In the genomic region with DNA sequence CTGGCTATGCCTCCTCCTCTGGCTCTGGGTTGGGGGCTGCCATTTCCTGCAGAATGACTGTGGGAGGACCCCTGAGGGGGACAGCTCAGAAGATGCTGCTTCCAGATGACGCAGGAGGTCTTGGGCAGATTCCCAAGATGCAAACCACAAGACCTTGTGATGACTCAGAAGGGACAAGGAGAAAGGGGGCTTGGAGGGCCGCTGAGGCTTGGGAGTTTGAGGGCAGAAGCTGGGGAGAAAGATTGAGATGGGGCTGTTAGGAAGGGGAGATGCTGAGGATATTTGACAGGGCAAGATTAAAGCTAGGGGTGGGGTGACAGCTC, we compare ENCODE assay signal across 22 cellular contexts. TPM values are rescaled to one million over a fixed set of nuclear protein-coding genes. Genes with fewer than 3 reads are reported as not detected.
DNase-seq lines count a peak whose midpoint lies in the region; ATAC-seq, FAIRE-seq and TF ChIP-seq lines count a peak whose summit lies in the region.
"Had no signal": no experiment of that assay in that cellular context is flagged by ENCODE, and none has a peak within 500 bp of the region (broad histone marks: within the 10 kb centered on the region; RNA-seq: fewer than 3 reads in every experiment).

No MANE protein-coding gene starts in this region.

- intact Hi-C loops in vagina (cut with DNase I): no loop called here

- H3K27ac ChIP-seq in astrocyte (ENCODE audit: low read depth, low read length) (peak overlapping the region; percentile 44), vagina (peak overlapping the region; percentile 27)
- H3K27ac ChIP-seq: suprapubic skin had no signal

- H3K4me2 ChIP-seq in astrocyte (ENCODE audit: low read length): peak overlapping the region; percentile 78

- H4K20me1 ChIP-seq in astrocyte (ENCODE audit: insufficient read depth, low read length): peaks cover 36% of the 10 kb centered on the region

- H3K27me3 ChIP-seq in astrocyte (ENCODE audit: insufficient read depth, low read length): no peaks in the 10 kb centered on the region
- no peaks in the 10 kb centered on the region for H3K27me3 ChIP-seq in vagina
- H3K27me3 ChIP-seq: suprapubic skin had no signal

- no peak for FAIRE-seq in astrocyte (lab: Jason Lieb, UNC)

- H3K4me1 ChIP-seq in astrocyte (ENCODE audit: insufficient read depth, low read length) (peaks cover 32% of the 10 kb centered on the region), vagina (peaks cover 20% of the 10 kb centered on the region)

- DNase-seq in HT1080 (ENCODE audit: low read depth) (peak; percentile 83), astrocyte (ENCODE audit: low read depth) (peak; percentile 84), foreskin fibroblast (peak; percentile 51 to 76), vagina (ENCODE audit: extremely low spot score in 2 of 2) (no peak), NCI-H2081 (lab: John Stamatoyannopoulos, UW) (no peak)
- DNase-seq: activated CD8-positive, alpha-beta memory T cell treated with anti-CD3 and anti-CD28 coated beads, Interleukin-2, amount 50 U/mL, for 4 hours; activated naive CD4-positive, alpha-beta T cell treated with anti-CD3 and anti-CD28 coated beads, Interleukin-2, amount 10 ng/mL, durations not matched to agents 7 days and 5 days; CD4-positive, alpha-beta T cell; DMS79 treated with DMSO at 0.1 percent for 48 hours; effector memory CD8-positive, alpha-beta T cell; H7; NCI-H82; right cardiac atrium; RPMI8226; stimulated activated CD4-positive, alpha-beta T cell treated with anti-CD3 and anti-CD28 coated beads, Interleukin-4, amount 100 ng/mL, for 1 hour; stimulated activated CD8-positive, alpha-beta memory T cell treated with anti-CD3 and anti-CD28 coated beads, Interleukin-4, amount 100 ng/mL, for 48 hours; T-helper 1 cell had no signal

- peaks cover 3% of the 10 kb centered on the region for H3K36me3 Mint-ChIP-seq in astrocyte (ENCODE audit: low read depth, unreplicated experiment)
- H3K36me3 Mint-ChIP-seq: activated naive CD4-positive, alpha-beta T cell treated with anti-CD3 and anti-CD28 coated beads, Interleukin-2, amount 10 ng/mL, durations not matched to agents 7 days and 5 days had no signal

- peaks cover 29% of the 10 kb centered on the region for H3K4me1 Mint-ChIP-seq in astrocyte (ENCODE audit: low read depth, unreplicated experiment)

- peaks cover 64% of the 10 kb centered on the region for H3K79me2 ChIP-seq in astrocyte (ENCODE audit: insufficient read depth, low read length)

- H2AFZ ChIP-seq in astrocyte (ENCODE audit: low read depth, low read length): no peak overlapping the region

- no peaks in the 10 kb centered on the region for H3K9me3 ChIP-seq in astrocyte (ENCODE audit: insufficient read depth, low read depth, low read length)
- H3K9me3 ChIP-seq in vagina: no peaks in the 10 kb centered on the region
- H3K9me3 ChIP-seq: suprapubic skin had no signal

- H3K9me3 Mint-ChIP-seq in astrocyte (ENCODE audit: unreplicated experiment): no peaks in the 10 kb centered on the region
- H3K9me3 Mint-ChIP-seq: activated naive CD4-positive, alpha-beta T cell treated with anti-CD3 and anti-CD28 coated beads, Interleukin-2, amount 10 ng/mL, durations not matched to agents 7 days and 5 days; CD4-positive, alpha-beta T cell; central memory CD8-positive, alpha-beta T cell; effector memory CD8-positive, alpha-beta T cell; neural crest cell had no signal

- no peak overlapping the region for H3K4me3 Mint-ChIP-seq in astrocyte (ENCODE audit: unreplicated experiment)
- H3K4me3 Mint-ChIP-seq: activated naive CD4-positive, alpha-beta T cell treated with anti-CD3 and anti-CD28 coated beads, Interleukin-2, amount 10 ng/mL, durations not matched to agents 7 days and 5 days; CD4-positive, alpha-beta T cell; central memory CD8-positive, alpha-beta T cell; effector memory CD8-positive, alpha-beta T cell; neural crest cell had no signal

- no peak for TF ChIP-seq POLR2A in vagina (IDR thresholded peaks at IDR 0.05)

- H3K36me3 ChIP-seq in astrocyte (ENCODE audit: insufficient read depth, low read length) (no peaks in the 10 kb centered on the region), vagina (no peaks in the 10 kb centered on the region)
- H3K36me3 ChIP-seq: suprapubic skin had no signal

- TF ChIP-seq CTCF in astrocyte (IDR thresholded peaks at IDR 0.05; ENCODE audit: insufficient read depth, low read depth, low read length): no peak
- TF ChIP-seq CTCF in foreskin fibroblast (IDR thresholded peaks at IDR 0.05; ENCODE audit: low read depth, low read length): no peak
- no peak for TF ChIP-seq CTCF in vagina (IDR thresholded peaks at IDR 0.05)

- H3K4me3 ChIP-seq in astrocyte (ENCODE audit: insufficient read depth, low read depth, low read length) (no peak overlapping the region), foreskin fibroblast (ENCODE audit: low read depth in 1 of 2, low read length in 2 of 2) (no peak overlapping the region), vagina (no peak overlapping the region)
- H3K4me3 ChIP-seq: suprapubic skin had no signal

- no peak overlapping the region for H3K27ac Mint-ChIP-seq in astrocyte (ENCODE audit: unreplicated experiment)
- H3K27ac Mint-ChIP-seq: activated naive CD4-positive, alpha-beta T cell treated with anti-CD3 and anti-CD28 coated beads, Interleukin-2, amount 10 ng/mL, durations not matched to agents 7 days and 5 days; CD4-positive, alpha-beta T cell; effector memory CD8-positive, alpha-beta T cell had no signal

- ATAC-seq in GM21737 (IDR thresholded peaks at IDR 0.05; ENCODE audit: unreplicated experiment) (no peak), GM18873 (IDR thresholded peaks at IDR 0.05; ENCODE audit: low FRiP score, unreplicated experiment) (no peak)
- ATAC-seq: effector memory CD8-positive, alpha-beta T cell; right cardiac atrium had no signal

- H3K9ac ChIP-seq in astrocyte (ENCODE audit: low read length): peak overlapping the region; percentile 53

- peaks cover 3% of the 10 kb centered on the region for H3K27me3 Mint-ChIP-seq in astrocyte (ENCODE audit: low read depth, unreplicated experiment)

RNA-seq across cellular contexts. Expression of gene PTPRU, which starts 7.5 kb away (rescaled TPM):
- 37.5 and 40.1 TPM in 2 replicates for total RNA-seq in HT1080 (2014; rRNA removed; shearing (Covaris generic))
- 20.1 and 27.7 TPM in 2 replicates for polyA plus RNA-seq in HT1080 (2015; cell fraction: cytosol; rRNA removed)
- 28.9 and 32.2 TPM in 2 replicates for polyA plus RNA-seq in HT1080 (2015; cell fraction: nucleus; rRNA removed)
- total RNA-seq in astrocyte (36.6 and 47.2 TPM in 2 replicates), vagina (37.3 TPM)

RNA-seq across cellular contexts. Expression of gene MECR, which starts 13.1 kb away (rescaled TPM):
- total RNA-seq in HT1080 (2014; rRNA removed; shearing (Covaris generic)): 34.4 and 34.6 TPM in 2 replicates
- 22.9 and 32.8 TPM in 2 replicates for polyA plus RNA-seq in HT1080 (2015; cell fraction: cytosol; rRNA removed)
- polyA plus RNA-seq in HT1080 (2015; cell fraction: nucleus; rRNA removed): 20.0 and 35.4 TPM in 2 replicates
- 25.1 and 30.3 TPM in 2 replicates for total RNA-seq in astrocyte
- total RNA-seq in vagina: 16.9 TPM

Comparison
In these comparisons a context has a peak if more than half of its experiments do, and no peak if none do; other contexts are left out.
1. DNase-seq: peak in HT1080 (single experiment), astrocyte (single experiment) and foreskin fibroblast (2 of 2); none in vagina (0 of 2) and NCI-H2081 (0 of 2).